In genomic region chr20:45833030-45833882, GRCh38 we compare ENCODE assay signal across 1 cellular context.
TF ChIP-seq lines count a peak whose summit lies in the region.

SNX21 (plus strand) TSS chr20:45833799; CDS start chr20:45833920, 121 bp downstream.

TF ChIP-seq in HepG2, 621 proteins besides CTCF, POLR2A, EP300 and RAD21 (continued from another document and continues in another):
- TF ChIP-seq XRCC5 (optimal IDR thresholded peaks at IDR 0.05; ENCODE audit: low read length) = peak; percentile 59
- TF ChIP-seq, protein P1, sequence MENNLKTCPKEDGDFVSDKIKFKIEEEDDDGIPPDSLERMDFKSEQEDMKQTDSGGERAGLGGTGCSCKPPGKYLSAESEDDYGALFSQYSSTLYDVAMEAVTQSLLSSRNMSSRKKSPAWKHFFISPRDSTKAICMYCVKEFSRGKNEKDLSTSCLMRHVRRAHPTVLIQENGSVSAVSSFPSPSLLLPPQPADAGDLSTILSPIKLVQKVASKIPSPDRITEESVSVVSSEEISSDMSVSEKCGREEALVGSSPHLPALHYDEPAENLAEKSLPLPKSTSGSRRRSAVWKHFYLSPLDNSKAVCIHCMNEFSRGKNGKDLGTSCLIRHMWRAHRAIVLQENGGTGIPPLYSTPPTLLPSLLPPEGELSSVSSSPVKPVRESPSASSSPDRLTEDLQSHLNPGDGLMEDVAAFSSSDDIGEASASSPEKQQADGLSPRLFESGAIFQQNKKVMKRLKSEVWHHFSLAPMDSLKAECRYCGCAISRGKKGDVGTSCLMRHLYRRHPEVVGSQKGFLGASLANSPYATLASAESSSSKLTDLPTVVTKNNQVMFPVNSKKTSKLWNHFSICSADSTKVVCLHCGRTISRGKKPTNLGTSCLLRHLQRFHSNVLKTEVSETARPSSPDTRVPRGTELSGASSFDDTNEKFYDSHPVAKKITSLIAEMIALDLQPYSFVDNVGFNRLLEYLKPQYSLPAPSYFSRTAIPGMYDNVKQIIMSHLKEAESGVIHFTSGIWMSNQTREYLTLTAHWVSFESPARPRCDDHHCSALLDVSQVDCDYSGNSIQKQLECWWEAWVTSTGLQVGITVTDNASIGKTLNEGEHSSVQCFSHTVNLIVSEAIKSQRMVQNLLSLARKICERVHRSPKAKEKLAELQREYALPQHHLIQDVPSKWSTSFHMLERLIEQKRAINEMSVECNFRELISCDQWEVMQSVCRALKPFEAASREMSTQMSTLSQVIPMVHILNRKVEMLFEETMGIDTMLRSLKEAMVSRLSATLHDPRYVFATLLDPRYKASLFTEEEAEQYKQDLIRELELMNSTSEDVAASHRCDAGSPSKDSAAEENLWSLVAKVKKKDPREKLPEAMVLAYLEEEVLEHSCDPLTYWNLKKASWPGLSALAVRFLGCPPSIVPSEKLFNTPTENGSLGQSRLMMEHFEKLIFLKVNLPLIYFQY (CRISPR knock-in tag; IDR thresholded peaks at IDR 0.05; ENCODE audit: borderline replicate concordance) = peak; percentile 43; the same call in 1 of the 2 replicates
- no peak for TF ChIP-seq KMT2B (CRISPR knock-in tag; IDR thresholded peaks at IDR 0.05)
- TF ChIP-seq ZNF138 (CRISPR knock-in tag; IDR thresholded peaks at IDR 0.05; ENCODE audit: low read depth) = 0 out of 2 replicates have a peak, but pooled peaks have one; percentile 46
- TF ChIP-seq, protein P2, sequence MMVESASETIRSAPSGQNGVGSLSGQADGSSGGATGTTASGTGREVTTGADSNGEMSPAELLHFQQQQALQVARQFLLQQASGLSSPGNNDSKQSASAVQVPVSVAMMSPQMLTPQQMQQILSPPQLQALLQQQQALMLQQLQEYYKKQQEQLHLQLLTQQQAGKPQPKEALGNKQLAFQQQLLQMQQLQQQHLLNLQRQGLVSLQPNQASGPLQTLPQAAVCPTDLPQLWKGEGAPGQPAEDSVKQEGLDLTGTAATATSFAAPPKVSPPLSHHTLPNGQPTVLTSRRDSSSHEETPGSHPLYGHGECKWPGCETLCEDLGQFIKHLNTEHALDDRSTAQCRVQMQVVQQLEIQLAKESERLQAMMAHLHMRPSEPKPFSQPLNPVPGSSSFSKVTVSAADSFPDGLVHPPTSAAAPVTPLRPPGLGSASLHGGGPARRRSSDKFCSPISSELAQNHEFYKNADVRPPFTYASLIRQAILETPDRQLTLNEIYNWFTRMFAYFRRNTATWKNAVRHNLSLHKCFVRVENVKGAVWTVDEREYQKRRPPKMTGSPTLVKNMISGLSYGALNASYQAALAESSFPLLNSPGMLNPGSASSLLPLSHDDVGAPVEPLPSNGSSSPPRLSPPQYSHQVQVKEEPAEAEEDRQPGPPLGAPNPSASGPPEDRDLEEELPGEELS (CRISPR knock-in tag; IDR thresholded peaks at IDR 0.05) = peak; percentile 38; the same call in 1 of the 2 replicates
- peak; percentile 43; the same call in 1 of the 2 replicates for TF ChIP-seq TARDBP (CRISPR knock-in tag; IDR thresholded peaks at IDR 0.05)
- TF ChIP-seq NFATC3 (CRISPR knock-in tag; IDR thresholded peaks at IDR 0.05) = no peak
- TF ChIP-seq SP140L (CRISPR knock-in tag; IDR thresholded peaks at IDR 0.05; ENCODE audit: borderline replicate concordance) = no peak
- TF ChIP-seq SMAD1 (CRISPR knock-in tag; IDR thresholded peaks at IDR 0.05; ENCODE audit: borderline replicate concordance, low read depth) = no peak
- no peak for TF ChIP-seq EED (CRISPR knock-in tag; IDR thresholded peaks at IDR 0.05)
- peak; percentile 27; the same call in 1 of the 2 replicates for TF ChIP-seq ZNF746 (CRISPR knock-in tag; IDR thresholded peaks at IDR 0.05)
- TF ChIP-seq PAXIP1 (CRISPR knock-in tag; conservative IDR thresholded peaks at IDR 0.05) = peak; percentile 32
- no peak for TF ChIP-seq ZFP90 (CRISPR knock-in tag; IDR thresholded peaks at IDR 0.05; ENCODE audit: borderline replicate concordance)
- peak; percentile 90 for TF ChIP-seq ZNF768 (CRISPR knock-in tag; IDR thresholded peaks at IDR 0.05)
- TF ChIP-seq ZNF547 (CRISPR knock-in tag; IDR thresholded peaks at IDR 0.05) = peak; percentile 13
- TF ChIP-seq ZMYM2 (CRISPR knock-in tag; IDR thresholded peaks at IDR 0.05) = peak; percentile 81
- peak; percentile 62; the same call in 1 of the 2 replicates for TF ChIP-seq ZNF3 (CRISPR knock-in tag; IDR thresholded peaks at IDR 0.05)
- 0 out of 2 replicates have a peak, but pooled peaks have one; percentile 61 for TF ChIP-seq ZNF557 (CRISPR knock-in tag; IDR thresholded peaks at IDR 0.05)
- peak; percentile 70; the same call in 1 of the 2 replicates for TF ChIP-seq ZNF747 (CRISPR knock-in tag; IDR thresholded peaks at IDR 0.05; ENCODE audit: borderline replicate concordance)
- 0 out of 2 replicates have a peak, but pooled peaks have one; percentile 56 for TF ChIP-seq TBP (CRISPR knock-in tag; IDR thresholded peaks at IDR 0.05)
- TF ChIP-seq TBX2 (CRISPR knock-in tag; IDR thresholded peaks at IDR 0.05; ENCODE audit: borderline replicate concordance) = peak; percentile 63
- TF ChIP-seq ZNF496 (CRISPR knock-in tag; IDR thresholded peaks at IDR 0.05; ENCODE audit: insufficient replicate concordance) = no peak
- peak; percentile 27 for TF ChIP-seq FOXA3 (CRISPR knock-in tag; IDR thresholded peaks at IDR 0.05)
- TF ChIP-seq GRHL1 (CRISPR knock-in tag; conservative IDR thresholded peaks at IDR 0.05) = no peak
- peak; percentile 70; the same call in 1 of the 2 replicates for TF ChIP-seq ZNF558 (CRISPR knock-in tag; IDR thresholded peaks at IDR 0.05; ENCODE audit: borderline replicate concordance)
- TF ChIP-seq ZNF354B (CRISPR knock-in tag; IDR thresholded peaks at IDR 0.05) = 0 out of 2 replicates have a peak, but pooled peaks have one; percentile 42
- peak; percentile 62; the same call in 1 of the 2 replicates for TF ChIP-seq ZNF724P (CRISPR knock-in tag; IDR thresholded peaks at IDR 0.05; ENCODE audit: borderline replicate concordance)
- peak; percentile 95 for TF ChIP-seq ZNF263 (CRISPR knock-in tag; IDR thresholded peaks at IDR 0.05)
- TF ChIP-seq ZNF331 (CRISPR knock-in tag; IDR thresholded peaks at IDR 0.05) = 0 out of 2 replicates have a peak, but pooled peaks have one; percentile 47
- peak; percentile 75 for TF ChIP-seq TAF1 (CRISPR knock-in tag; IDR thresholded peaks at IDR 0.05)
- peak; percentile 70 for TF ChIP-seq HNRNPK (IDR thresholded peaks at IDR 0.05; ENCODE audit: low read depth, low read length, poor library complexity, severe bottlenecking)
- TF ChIP-seq ZNF34 (CRISPR knock-in tag; IDR thresholded peaks at IDR 0.05; ENCODE audit: borderline replicate concordance) = peak; percentile 36; the same call in 1 of the 2 replicates
- TF ChIP-seq SAP130 (CRISPR knock-in tag; IDR thresholded peaks at IDR 0.05; ENCODE audit: low read depth) = peak; percentile 82
- peak; percentile 81 for TF ChIP-seq YY1 (IDR thresholded peaks at IDR 0.05; ENCODE audit: insufficient read depth, insufficient replicate concordance, low read depth, low read length)
- TF ChIP-seq, protein P3, sequence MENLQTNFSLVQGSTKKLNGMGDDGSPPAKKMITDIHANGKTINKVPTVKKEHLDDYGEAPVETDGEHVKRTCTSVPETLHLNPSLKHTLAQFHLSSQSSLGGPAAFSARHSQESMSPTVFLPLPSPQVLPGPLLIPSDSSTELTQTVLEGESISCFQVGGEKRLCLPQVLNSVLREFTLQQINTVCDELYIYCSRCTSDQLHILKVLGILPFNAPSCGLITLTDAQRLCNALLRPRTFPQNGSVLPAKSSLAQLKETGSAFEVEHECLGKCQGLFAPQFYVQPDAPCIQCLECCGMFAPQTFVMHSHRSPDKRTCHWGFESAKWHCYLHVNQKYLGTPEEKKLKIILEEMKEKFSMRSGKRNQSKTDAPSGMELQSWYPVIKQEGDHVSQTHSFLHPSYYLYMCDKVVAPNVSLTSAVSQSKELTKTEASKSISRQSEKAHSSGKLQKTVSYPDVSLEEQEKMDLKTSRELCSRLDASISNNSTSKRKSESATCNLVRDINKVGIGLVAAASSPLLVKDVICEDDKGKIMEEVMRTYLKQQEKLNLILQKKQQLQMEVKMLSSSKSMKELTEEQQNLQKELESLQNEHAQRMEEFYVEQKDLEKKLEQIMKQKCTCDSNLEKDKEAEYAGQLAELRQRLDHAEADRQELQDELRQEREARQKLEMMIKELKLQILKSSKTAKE (CRISPR knock-in tag; IDR thresholded peaks at IDR 0.05; ENCODE audit: borderline replicate concordance) = 0 out of 2 replicates have a peak, but pooled peaks have one; percentile 20
- TF ChIP-seq HHEX (CRISPR knock-in tag; IDR thresholded peaks at IDR 0.05) = peak; percentile 38; the same call in 1 of the 2 replicates
- peak; percentile 18; the same call in 1 of the 2 replicates for TF ChIP-seq ZFP1 (CRISPR knock-in tag; IDR thresholded peaks at IDR 0.05)
- no peak for TF ChIP-seq ZNF720 (CRISPR knock-in tag; IDR thresholded peaks at IDR 0.05)
- peak; percentile 42; the same call in 1 of the 2 replicates for TF ChIP-seq HDAC1 (CRISPR knock-in tag; IDR thresholded peaks at IDR 0.05)
- TF ChIP-seq, protein P4, sequence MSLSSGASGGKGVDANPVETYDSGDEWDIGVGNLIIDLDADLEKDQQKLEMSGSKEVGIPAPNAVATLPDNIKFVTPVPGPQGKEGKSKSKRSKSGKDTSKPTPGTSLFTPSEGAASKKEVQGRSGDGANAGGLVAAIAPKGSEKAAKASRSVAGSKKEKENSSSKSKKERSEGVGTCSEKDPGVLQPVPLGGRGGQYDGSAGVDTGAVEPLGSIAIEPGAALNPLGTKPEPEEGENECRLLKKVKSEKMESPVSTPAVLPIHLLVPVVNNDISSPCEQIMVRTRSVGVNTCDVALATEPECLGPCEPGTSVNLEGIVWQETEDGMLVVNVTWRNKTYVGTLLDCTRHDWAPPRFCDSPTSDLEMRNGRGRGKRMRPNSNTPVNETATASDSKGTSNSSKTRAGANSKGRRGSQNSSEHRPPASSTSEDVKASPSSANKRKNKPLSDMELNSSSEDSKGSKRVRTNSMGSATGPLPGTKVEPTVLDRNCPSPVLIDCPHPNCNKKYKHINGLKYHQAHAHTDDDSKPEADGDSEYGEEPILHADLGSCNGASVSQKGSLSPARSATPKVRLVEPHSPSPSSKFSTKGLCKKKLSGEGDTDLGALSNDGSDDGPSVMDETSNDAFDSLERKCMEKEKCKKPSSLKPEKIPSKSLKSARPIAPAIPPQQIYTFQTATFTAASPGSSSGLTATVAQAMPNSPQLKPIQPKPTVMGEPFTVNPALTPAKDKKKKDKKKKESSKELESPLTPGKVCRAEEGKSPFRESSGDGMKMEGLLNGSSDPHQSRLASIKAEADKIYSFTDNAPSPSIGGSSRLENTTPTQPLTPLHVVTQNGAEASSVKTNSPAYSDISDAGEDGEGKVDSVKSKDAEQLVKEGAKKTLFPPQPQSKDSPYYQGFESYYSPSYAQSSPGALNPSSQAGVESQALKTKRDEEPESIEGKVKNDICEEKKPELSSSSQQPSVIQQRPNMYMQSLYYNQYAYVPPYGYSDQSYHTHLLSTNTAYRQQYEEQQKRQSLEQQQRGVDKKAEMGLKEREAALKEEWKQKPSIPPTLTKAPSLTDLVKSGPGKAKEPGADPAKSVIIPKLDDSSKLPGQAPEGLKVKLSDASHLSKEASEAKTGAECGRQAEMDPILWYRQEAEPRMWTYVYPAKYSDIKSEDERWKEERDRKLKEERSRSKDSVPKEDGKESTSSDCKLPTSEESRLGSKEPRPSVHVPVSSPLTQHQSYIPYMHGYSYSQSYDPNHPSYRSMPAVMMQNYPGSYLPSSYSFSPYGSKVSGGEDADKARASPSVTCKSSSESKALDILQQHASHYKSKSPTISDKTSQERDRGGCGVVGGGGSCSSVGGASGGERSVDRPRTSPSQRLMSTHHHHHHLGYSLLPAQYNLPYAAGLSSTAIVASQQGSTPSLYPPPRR (CRISPR knock-in tag; IDR thresholded peaks at IDR 0.05; ENCODE audit: borderline replicate concordance) = peak; percentile 16; the same call in 1 of the 2 replicates
- TF ChIP-seq ZNF414 (CRISPR knock-in tag; IDR thresholded peaks at IDR 0.05) = peak; percentile 70
